Comparison of ENCODE assay signal across 8 cellular contexts in genomic region chr17:82213251-82214011, GRCh38. TPM values are rescaled to one million over a fixed set of nuclear protein-coding genes. Genes with fewer than 3 reads are reported as not detected.
A peak's percentile ranks its signal among the peaks of the same experiment; 100 is the strongest.
DNase-seq lines count a peak whose midpoint lies in the region; ATAC-seq and TF ChIP-seq lines count a peak whose summit lies in the region.

No MANE protein-coding gene starts in this region.

- DNase-seq in Calu3 (no peak), NCI-H1694 treated with DMSO at 0.1 percent for 48 hours (lab: John Stamatoyannopoulos, UW) (peak; percentile 68), NCI-H187 (lab: John Stamatoyannopoulos, UW) (no peak)
- peak; percentile 81 for DNase-seq in activated CD4-positive, alpha-beta memory T cell treated with anti-CD3 and anti-CD28 coated beads for 36 hours
- DNase-seq in stimulated activated naive CD4-positive, alpha-beta T cell treated with Interleukin-2 at 50 U/mL for 16 hours (lab: John Stamatoyannopoulos, UW) = peak; percentile 82

- intact Hi-C loops in Calu3 (cut with micrococcal nuclease; ENCODE audit: unreplicated experiment) = no loop called here
- intact Hi-C loops in activated CD4-positive, alpha-beta memory T cell treated with anti-CD3 and anti-CD28 coated beads for 36 hours (cut with micrococcal nuclease) = no loop called here

- BruUV-seq in Calu3 (replicated peaks; lab: Mats Ljungman, UMichigan) = no TSS peak

- WGBS in mesodermal cell (ENCODE audit: insufficient coverage in 2 of 2), 2 experiments = 13 to 39% methylated on average over 8 to 32 of the region's 37 CpGs

- peak; percentile 4 for ATAC-seq in GM21825 (IDR thresholded peaks at IDR 0.05; ENCODE audit: unreplicated experiment)

- peak overlapping the region; percentile 60 for H3K27ac Mint-ChIP-seq in Calu3 (ENCODE audit: unreplicated experiment)
- H3K27ac Mint-ChIP-seq in activated CD4-positive, alpha-beta memory T cell treated with anti-CD3 and anti-CD28 coated beads for 36 hours = peak overlapping the region; percentile 84

- no peak overlapping the region for H3K4me3 ChIP-seq in endocrine pancreas (ENCODE audit: control insufficient read depth, insufficient read depth, low read length)
- H3K4me3 ChIP-seq in mesodermal cell (ENCODE audit: extremely low read depth, insufficient read depth, low read length, poor library complexity, severe bottlenecking) = peak overlapping the region; percentile 84

- peaks cover 45% of the 10 kb centered on the region for H3K36me3 Mint-ChIP-seq in Calu3 (ENCODE audit: insufficient read depth, unreplicated experiment)
- no peaks in the 10 kb centered on the region for H3K36me3 Mint-ChIP-seq in activated CD4-positive, alpha-beta memory T cell treated with anti-CD3 and anti-CD28 coated beads for 36 hours

- no peaks in the 10 kb centered on the region for H3K36me3 ChIP-seq in endocrine pancreas (ENCODE audit: control insufficient read depth, insufficient read depth, low read length)
- no peaks in the 10 kb centered on the region for H3K36me3 ChIP-seq in mesodermal cell (ENCODE audit: control insufficient read depth, insufficient read depth, low read length)

- H3K9me3 Mint-ChIP-seq in Calu3 (ENCODE audit: low read depth, unreplicated experiment) = no peaks in the 10 kb centered on the region
- no peaks in the 10 kb centered on the region for H3K9me3 Mint-ChIP-seq in activated CD4-positive, alpha-beta memory T cell treated with anti-CD3 and anti-CD28 coated beads for 36 hours

- H3K4me1 ChIP-seq in endocrine pancreas (ENCODE audit: control insufficient read depth, insufficient read depth, low read length) = no peaks in the 10 kb centered on the region
- H3K4me1 ChIP-seq in mesodermal cell (ENCODE audit: control insufficient read depth, insufficient read depth, low read length, poor library complexity, severe bottlenecking) = peaks cover 32% of the 10 kb centered on the region

- H3K4me3 Mint-ChIP-seq in Calu3 (ENCODE audit: low read depth, unreplicated experiment) = peak overlapping the region; percentile 63
- peak overlapping the region; percentile 74 for H3K4me3 Mint-ChIP-seq in activated CD4-positive, alpha-beta memory T cell treated with anti-CD3 and anti-CD28 coated beads for 36 hours

- CTCF ChIA-PET in Calu3 (lab: Charles Lee) = no interaction called here
- CTCF ChIA-PET in activated CD4-positive, alpha-beta memory T cell treated with anti-CD3 and anti-CD28 coated beads for 36 hours (lab: Charles Lee) = interaction anchor here (0.7 to 2.1 kb wide), 3 partner anchors 7 to 23 kb away, joined by 3 to 5 read pairs (median 3); no protein-coding TSS in a partner anchor

- no peaks in the 10 kb centered on the region for H3K27me3 Mint-ChIP-seq in Calu3 (ENCODE audit: unreplicated experiment)
- H3K27me3 Mint-ChIP-seq in activated CD4-positive, alpha-beta memory T cell treated with anti-CD3 and anti-CD28 coated beads for 36 hours = no peaks in the 10 kb centered on the region

- H3K4me1 Mint-ChIP-seq in Calu3 (ENCODE audit: low read depth, unreplicated experiment) = peaks cover 35% of the 10 kb centered on the region
- H3K4me1 Mint-ChIP-seq in activated CD4-positive, alpha-beta memory T cell treated with anti-CD3 and anti-CD28 coated beads for 36 hours (ENCODE audit: low read depth) = peaks cover 37% of the 10 kb centered on the region

- POLR2A ChIA-PET in activated CD4-positive, alpha-beta memory T cell treated with anti-CD3 and anti-CD28 coated beads for 36 hours (lab: Charles Lee) = interaction anchor here (1.2 to 1.6 kb wide), 3 partner anchors 15 to 89 kb away, joined by 3 to 6 read pairs (median 3); partner anchors contain the start of gene SLC16A3

- peak overlapping the region; percentile 74 for H3K27ac ChIP-seq in mesodermal cell (ENCODE audit: low read depth, low read length, severe bottlenecking)

- H3K27me3 ChIP-seq in endocrine pancreas (ENCODE audit: control insufficient read depth, insufficient read depth, low read length) = no peaks in the 10 kb centered on the region

- peak overlapping the region; percentile 90 for H3K9ac ChIP-seq in endocrine pancreas (ENCODE audit: control insufficient read depth, insufficient read depth, low read length)

- TF ChIP-seq CTCF in Calu3 (IDR thresholded peaks at IDR 0.05; ENCODE audit: unreplicated experiment) = no peak

- H3K9me3 ChIP-seq in endocrine pancreas (ENCODE audit: control insufficient read depth, low read length) (no peaks in the 10 kb centered on the region), mesodermal cell (ENCODE audit: control insufficient read depth, low read length) (no peaks in the 10 kb centered on the region)

RNA-seq across cellular contexts. Expression of gene CCDC57, which starts 0.8 kb away (rescaled TPM):
- total RNA-seq in Calu3 (2022) = 69.9 and 76.8 TPM in 2 replicates
- 10 to 100 TPM; 49.6 to 51.7 TPM for total RNA-seq in activated CD4-positive, alpha-beta memory T cell treated with anti-CD3 and anti-CD28 coated beads for 36 hours
- polyA plus RNA-seq in mesodermal cell (2013, experiment 1 of 2) = 28.8 TPM
- 22.8 TPM for polyA plus RNA-seq in mesodermal cell (2013, experiment 2 of 2)

RNA-seq across cellular contexts. Expression of gene SLC16A3, which starts 15.4 kb away (rescaled TPM):
- 44.7 and 47.2 TPM in 2 replicates for total RNA-seq in Calu3 (2022)
- 10 to 100 TPM; 97.4 to 99.7 TPM for total RNA-seq in activated CD4-positive, alpha-beta memory T cell treated with anti-CD3 and anti-CD28 coated beads for 36 hours
- polyA plus RNA-seq in mesodermal cell (2013, experiment 1 of 2) = 107 TPM
- 93.4 TPM for polyA plus RNA-seq in mesodermal cell (2013, experiment 2 of 2)

Comparison
In these comparisons a context has a peak if more than half of its experiments do, and no peak if none do; other contexts are left out.
1. DNase-seq: peak in NCI-H1694 treated with DMSO at 0.1 percent for 48 hours (single experiment), activated CD4-positive, alpha-beta memory T cell treated with anti-CD3 and anti-CD28 coated beads for 36 hours (single experiment) and stimulated activated naive CD4-positive, alpha-beta T cell treated with Interleukin-2 at 50 U/mL for 16 hours (single experiment); none in Calu3 (single experiment) and NCI-H187 (0 of 2).